In the genomic region with DNA sequence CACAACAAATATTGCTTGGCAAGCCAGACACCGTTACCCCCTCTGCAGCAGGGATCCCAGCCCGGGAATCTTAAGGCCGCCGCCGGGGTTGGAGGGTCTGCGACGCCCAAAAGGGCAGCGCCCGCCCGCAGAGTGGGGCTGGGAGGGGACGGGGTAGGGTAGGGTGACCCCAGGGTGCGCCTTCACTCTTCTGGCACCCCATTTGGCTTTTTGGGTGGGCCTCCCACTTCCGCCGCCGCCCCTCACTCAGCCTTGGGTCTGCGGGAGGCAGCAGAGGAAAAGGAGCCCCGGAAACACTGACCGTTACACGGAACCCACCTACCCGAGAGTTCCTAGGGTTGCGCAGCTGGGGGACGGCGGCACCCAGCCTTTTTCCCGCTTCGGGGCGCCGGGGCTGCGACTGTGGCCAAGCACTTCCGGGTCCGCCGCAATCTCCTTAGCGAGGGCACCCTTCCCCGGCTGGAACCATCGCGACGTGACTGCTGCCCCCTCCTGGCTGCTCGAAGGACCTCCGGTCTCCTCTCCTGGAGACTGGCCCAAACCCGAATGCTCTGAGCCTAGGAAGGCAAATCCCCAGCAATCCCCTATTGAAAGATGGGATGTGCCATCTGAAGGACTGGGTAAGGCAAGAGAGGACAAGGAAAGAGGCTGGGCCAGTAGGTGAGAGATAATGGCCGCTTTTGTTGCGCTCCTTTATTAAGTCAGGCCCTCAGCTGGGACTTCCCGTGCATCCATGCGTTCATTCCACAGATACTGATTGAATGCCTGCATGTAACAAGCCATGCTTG, we compare ENCODE assay signal across 1 cellular context.
TF ChIP-seq lines count a peak whose summit lies in the region.

A gene (minus strand): TSS at position 404 of the 788 bp plus-strand sequence. CDS start 1,447 bp downstream, outside the sequence.

TF ChIP-seq in HepG2, 621 proteins besides CTCF, POLR2A, EP300 and RAD21 (continued from another document and continues in another):
- TF ChIP-seq, protein P1, sequence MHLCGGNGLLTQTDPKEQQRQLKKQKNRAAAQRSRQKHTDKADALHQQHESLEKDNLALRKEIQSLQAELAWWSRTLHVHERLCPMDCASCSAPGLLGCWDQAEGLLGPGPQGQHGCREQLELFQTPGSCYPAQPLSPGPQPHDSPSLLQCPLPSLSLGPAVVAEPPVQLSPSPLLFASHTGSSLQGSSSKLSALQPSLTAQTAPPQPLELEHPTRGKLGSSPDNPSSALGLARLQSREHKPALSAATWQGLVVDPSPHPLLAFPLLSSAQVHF (CRISPR knock-in tag; IDR thresholded peaks at IDR 0.05), result no peak
- TF ChIP-seq MEF2D (CRISPR knock-in tag; IDR thresholded peaks at IDR 0.05) (no peak; the same call in 1 of the 2 replicates), NR2F6 (IDR thresholded peaks at IDR 0.05) (no peak), NR2F6 (CRISPR knock-in tag; IDR thresholded peaks at IDR 0.05) (peak; percentile 31; the same call in 1 of the 2 replicates), ZNF549 (CRISPR knock-in tag; IDR thresholded peaks at IDR 0.05) (no peak), ETV6 (CRISPR knock-in tag; conservative IDR thresholded peaks at IDR 0.05) (peak; percentile 29; the same call in 1 of the 2 replicates), ZSCAN22 (CRISPR knock-in tag; IDR thresholded peaks at IDR 0.05) (no peak), RXRB (CRISPR knock-in tag; IDR thresholded peaks at IDR 0.05; ENCODE audit: borderline replicate concordance) (peak; percentile 52; the same call in 1 of the 2 replicates), FOXP1 (IDR thresholded peaks at IDR 0.05) (no peak), FOXP1 (CRISPR knock-in tag; IDR thresholded peaks at IDR 0.05) (peak; percentile 22; the same call in 1 of the 2 replicates), PHF5A (CRISPR knock-in tag; IDR thresholded peaks at IDR 0.05; ENCODE audit: low read depth, unreplicated experiment) (no peak), CEBPG (CRISPR knock-in tag; IDR thresholded peaks at IDR 0.05) (0 out of 2 replicates have a peak, but pooled peaks have one; percentile 26), ZSCAN31 (CRISPR knock-in tag; IDR thresholded peaks at IDR 0.05; ENCODE audit: low read depth) (peak; percentile 83; the same call in 1 of the 2 replicates), RFX3 (CRISPR knock-in tag; IDR thresholded peaks at IDR 0.05) (no peak), SP140L (CRISPR knock-in tag; IDR thresholded peaks at IDR 0.05; ENCODE audit: borderline replicate concordance) (no peak), ZFP82 (CRISPR knock-in tag; IDR thresholded peaks at IDR 0.05; ENCODE audit: borderline replicate concordance) (no peak), PAF1 (CRISPR knock-in tag; IDR thresholded peaks at IDR 0.05) (no peak), SMAD9 (CRISPR knock-in tag; IDR thresholded peaks at IDR 0.05) (no peak), SALL1 (CRISPR knock-in tag; IDR thresholded peaks at IDR 0.05) (peak; percentile 87), RFX5 (IDR thresholded peaks at IDR 0.05; ENCODE audit: low read depth, low read length) (no peak), ARNT2 (CRISPR knock-in tag; IDR thresholded peaks at IDR 0.05; ENCODE audit: low read depth) (no peak), ZNF329 (CRISPR knock-in tag; IDR thresholded peaks at IDR 0.05; ENCODE audit: low read depth) (0 out of 2 replicates have a peak, but pooled peaks have one; percentile 44), ZNF556 (CRISPR knock-in tag; IDR thresholded peaks at IDR 0.05; ENCODE audit: borderline replicate concordance) (peak; percentile 84), ZNF101 (CRISPR knock-in tag; IDR thresholded peaks at IDR 0.05; ENCODE audit: borderline replicate concordance, low read depth) (no peak), GTF3A (CRISPR knock-in tag; conservative IDR thresholded peaks at IDR 0.05) (no peak), NFYB (CRISPR knock-in tag; IDR thresholded peaks at IDR 0.05) (no peak; the same call in 1 of the 2 replicates), ZBTB1 (CRISPR knock-in tag; IDR thresholded peaks at IDR 0.05; ENCODE audit: borderline replicate concordance) (no peak), U2AF2 (IDR thresholded peaks at IDR 0.05; ENCODE audit: low read depth, low read length) (no peak), PCBP2 (optimal IDR thresholded peaks at IDR 0.05; ENCODE audit: low read depth, low read length, poor library complexity, severe bottlenecking) (no peak), ZNF607 (CRISPR knock-in tag; IDR thresholded peaks at IDR 0.05; ENCODE audit: borderline replicate concordance) (no peak), ZNF737 (CRISPR knock-in tag; IDR thresholded peaks at IDR 0.05; ENCODE audit: borderline replicate concordance) (0 out of 2 replicates have a peak, but pooled peaks have one; percentile 32), RFXANK (CRISPR knock-in tag; IDR thresholded peaks at IDR 0.05) (0 out of 2 replicates have a peak, but pooled peaks have one; percentile 47)
- TF ChIP-seq, protein P2, sequence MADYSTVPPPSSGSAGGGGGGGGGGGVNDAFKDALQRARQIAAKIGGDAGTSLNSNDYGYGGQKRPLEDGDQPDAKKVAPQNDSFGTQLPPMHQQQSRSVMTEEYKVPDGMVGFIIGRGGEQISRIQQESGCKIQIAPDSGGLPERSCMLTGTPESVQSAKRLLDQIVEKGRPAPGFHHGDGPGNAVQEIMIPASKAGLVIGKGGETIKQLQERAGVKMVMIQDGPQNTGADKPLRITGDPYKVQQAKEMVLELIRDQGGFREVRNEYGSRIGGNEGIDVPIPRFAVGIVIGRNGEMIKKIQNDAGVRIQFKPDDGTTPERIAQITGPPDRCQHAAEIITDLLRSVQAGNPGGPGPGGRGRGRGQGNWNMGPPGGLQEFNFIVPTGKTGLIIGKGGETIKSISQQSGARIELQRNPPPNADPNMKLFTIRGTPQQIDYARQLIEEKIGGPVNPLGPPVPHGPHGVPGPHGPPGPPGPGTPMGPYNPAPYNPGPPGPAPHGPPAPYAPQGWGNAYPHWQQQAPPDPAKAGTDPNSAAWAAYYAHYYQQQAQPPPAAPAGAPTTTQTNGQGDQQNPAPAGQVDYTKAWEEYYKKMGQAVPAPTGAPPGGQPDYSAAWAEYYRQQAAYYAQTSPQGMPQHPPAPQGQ (CRISPR knock-in tag; IDR thresholded peaks at IDR 0.05; ENCODE audit: borderline replicate concordance), result no peak
- TF ChIP-seq, protein P3, sequence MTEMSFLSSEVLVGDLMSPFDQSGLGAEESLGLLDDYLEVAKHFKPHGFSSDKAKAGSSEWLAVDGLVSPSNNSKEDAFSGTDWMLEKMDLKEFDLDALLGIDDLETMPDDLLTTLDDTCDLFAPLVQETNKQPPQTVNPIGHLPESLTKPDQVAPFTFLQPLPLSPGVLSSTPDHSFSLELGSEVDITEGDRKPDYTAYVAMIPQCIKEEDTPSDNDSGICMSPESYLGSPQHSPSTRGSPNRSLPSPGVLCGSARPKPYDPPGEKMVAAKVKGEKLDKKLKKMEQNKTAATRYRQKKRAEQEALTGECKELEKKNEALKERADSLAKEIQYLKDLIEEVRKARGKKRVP (CRISPR knock-in tag; IDR thresholded peaks at IDR 0.05), result no peak
- TF ChIP-seq, protein P4, sequence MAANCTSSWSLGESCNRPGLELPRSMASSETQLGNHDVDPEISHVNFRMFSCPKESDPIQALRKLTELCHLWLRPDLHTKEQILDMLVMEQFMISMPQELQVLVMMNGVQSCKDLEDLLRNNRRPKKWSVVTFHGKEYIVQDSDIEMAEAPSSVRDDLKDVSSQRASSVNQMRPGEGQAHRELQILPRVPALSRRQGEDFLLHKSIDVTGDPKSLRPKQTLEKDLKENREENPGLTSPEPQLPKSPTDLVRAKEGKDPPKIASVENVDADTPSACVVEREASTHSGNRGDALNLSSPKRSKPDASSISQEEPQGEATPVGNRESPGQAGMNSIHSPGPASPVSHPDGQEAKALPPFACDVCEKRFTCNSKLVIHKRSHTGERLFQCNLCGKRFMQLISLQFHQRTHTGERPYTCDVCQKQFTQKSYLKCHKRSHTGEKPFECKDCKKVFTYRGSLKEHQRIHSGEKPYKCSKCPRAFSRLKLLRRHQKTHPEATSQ (CRISPR knock-in tag; IDR thresholded peaks at IDR 0.05; ENCODE audit: borderline replicate concordance), result peak; percentile 24; the same call in 1 of the 2 replicates
- TF ChIP-seq, protein P5, sequence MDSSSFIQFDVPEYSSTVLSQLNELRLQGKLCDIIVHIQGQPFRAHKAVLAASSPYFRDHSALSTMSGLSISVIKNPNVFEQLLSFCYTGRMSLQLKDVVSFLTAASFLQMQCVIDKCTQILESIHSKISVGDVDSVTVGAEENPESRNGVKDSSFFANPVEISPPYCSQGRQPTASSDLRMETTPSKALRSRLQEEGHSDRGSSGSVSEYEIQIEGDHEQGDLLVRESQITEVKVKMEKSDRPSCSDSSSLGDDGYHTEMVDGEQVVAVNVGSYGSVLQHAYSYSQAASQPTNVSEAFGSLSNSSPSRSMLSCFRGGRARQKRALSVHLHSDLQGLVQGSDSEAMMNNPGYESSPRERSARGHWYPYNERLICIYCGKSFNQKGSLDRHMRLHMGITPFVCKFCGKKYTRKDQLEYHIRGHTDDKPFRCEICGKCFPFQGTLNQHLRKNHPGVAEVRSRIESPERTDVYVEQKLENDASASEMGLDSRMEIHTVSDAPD (CRISPR knock-in tag; IDR thresholded peaks at IDR 0.05), result no peak
- TF ChIP-seq, protein P6, sequence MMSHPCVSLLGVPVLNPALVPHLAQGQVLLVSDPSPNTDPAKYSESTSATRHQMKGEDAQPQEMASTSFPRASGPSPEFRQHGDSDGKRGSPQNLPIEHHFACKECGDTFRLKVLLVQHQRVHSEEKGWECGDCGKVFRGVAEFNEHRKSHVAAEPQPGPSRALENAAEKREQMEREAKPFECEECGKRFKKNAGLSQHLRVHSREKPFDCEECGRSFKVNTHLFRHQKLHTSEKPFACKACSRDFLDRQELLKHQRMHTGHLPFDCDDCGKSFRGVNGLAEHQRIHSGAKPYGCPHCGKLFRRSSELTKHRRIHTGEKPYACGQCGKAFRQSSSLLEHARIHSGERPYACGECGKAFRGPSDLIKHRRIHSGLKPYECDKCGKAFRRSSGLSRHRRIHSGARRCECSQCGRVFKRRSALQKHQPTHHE (CRISPR knock-in tag; IDR thresholded peaks at IDR 0.05; ENCODE audit: borderline replicate concordance), result no peak
- TF ChIP-seq, protein P7, sequence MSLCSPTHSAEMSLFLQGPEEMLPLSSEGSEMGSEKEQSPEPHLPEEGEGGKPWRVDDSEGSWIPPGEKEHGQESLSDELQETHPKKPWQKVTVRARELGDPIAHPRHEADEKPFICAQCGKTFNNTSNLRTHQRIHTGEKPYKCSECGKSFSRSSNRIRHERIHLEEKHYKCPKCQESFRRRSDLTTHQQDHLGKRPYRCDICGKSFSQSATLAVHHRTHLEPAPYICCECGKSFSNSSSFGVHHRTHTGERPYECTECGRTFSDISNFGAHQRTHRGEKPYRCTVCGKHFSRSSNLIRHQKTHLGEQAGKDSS (CRISPR knock-in tag; IDR thresholded peaks at IDR 0.05; ENCODE audit: borderline replicate concordance, low read depth), result peak; percentile 83; the same call in 1 of the 2 replicates
- TF ChIP-seq, protein P8, sequence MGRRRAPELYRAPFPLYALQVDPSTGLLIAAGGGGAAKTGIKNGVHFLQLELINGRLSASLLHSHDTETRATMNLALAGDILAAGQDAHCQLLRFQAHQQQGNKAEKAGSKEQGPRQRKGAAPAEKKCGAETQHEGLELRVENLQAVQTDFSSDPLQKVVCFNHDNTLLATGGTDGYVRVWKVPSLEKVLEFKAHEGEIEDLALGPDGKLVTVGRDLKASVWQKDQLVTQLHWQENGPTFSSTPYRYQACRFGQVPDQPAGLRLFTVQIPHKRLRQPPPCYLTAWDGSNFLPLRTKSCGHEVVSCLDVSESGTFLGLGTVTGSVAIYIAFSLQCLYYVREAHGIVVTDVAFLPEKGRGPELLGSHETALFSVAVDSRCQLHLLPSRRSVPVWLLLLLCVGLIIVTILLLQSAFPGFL (CRISPR knock-in tag; IDR thresholded peaks at IDR 0.05), result no peak
- TF ChIP-seq, protein P9, sequence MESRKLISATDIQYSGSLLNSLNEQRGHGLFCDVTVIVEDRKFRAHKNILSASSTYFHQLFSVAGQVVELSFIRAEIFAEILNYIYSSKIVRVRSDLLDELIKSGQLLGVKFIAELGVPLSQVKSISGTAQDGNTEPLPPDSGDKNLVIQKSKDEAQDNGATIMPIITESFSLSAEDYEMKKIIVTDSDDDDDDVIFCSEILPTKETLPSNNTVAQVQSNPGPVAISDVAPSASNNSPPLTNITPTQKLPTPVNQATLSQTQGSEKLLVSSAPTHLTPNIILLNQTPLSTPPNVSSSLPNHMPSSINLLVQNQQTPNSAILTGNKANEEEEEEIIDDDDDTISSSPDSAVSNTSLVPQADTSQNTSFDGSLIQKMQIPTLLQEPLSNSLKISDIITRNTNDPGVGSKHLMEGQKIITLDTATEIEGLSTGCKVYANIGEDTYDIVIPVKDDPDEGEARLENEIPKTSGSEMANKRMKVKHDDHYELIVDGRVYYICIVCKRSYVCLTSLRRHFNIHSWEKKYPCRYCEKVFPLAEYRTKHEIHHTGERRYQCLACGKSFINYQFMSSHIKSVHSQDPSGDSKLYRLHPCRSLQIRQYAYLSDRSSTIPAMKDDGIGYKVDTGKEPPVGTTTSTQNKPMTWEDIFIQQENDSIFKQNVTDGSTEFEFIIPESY (CRISPR knock-in tag; IDR thresholded peaks at IDR 0.05), result no peak
- TF ChIP-seq, protein P10, sequence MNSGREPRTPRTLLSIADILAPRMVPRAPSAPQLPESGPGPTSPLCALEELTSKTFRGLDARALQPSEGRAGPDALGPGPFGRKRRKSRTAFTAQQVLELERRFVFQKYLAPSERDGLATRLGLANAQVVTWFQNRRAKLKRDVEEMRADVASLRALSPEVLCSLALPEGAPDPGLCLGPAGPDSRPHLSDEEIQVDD (CRISPR knock-in tag; IDR thresholded peaks at IDR 0.05; ENCODE audit: borderline replicate concordance), result no peak; the same call in 1 of the 2 replicates
- TF ChIP-seq, protein P11, sequence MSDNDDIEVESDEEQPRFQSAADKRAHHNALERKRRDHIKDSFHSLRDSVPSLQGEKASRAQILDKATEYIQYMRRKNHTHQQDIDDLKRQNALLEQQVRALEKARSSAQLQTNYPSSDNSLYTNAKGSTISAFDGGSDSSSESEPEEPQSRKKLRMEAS (IDR thresholded peaks at IDR 0.05), result peak; percentile 72
- TF ChIP-seq, protein P12, sequence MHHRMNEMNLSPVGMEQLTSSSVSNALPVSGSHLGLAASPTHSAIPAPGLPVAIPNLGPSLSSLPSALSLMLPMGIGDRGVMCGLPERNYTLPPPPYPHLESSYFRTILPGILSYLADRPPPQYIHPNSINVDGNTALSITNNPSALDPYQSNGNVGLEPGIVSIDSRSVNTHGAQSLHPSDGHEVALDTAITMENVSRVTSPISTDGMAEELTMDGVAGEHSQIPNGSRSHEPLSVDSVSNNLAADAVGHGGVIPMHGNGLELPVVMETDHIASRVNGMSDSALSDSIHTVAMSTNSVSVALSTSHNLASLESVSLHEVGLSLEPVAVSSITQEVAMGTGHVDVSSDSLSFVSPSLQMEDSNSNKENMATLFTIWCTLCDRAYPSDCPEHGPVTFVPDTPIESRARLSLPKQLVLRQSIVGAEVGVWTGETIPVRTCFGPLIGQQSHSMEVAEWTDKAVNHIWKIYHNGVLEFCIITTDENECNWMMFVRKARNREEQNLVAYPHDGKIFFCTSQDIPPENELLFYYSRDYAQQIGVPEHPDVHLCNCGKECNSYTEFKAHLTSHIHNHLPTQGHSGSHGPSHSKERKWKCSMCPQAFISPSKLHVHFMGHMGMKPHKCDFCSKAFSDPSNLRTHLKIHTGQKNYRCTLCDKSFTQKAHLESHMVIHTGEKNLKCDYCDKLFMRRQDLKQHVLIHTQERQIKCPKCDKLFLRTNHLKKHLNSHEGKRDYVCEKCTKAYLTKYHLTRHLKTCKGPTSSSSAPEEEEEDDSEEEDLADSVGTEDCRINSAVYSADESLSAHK (CRISPR knock-in tag; IDR thresholded peaks at IDR 0.05; ENCODE audit: borderline replicate concordance), result no peak
- TF ChIP-seq, protein P13, sequence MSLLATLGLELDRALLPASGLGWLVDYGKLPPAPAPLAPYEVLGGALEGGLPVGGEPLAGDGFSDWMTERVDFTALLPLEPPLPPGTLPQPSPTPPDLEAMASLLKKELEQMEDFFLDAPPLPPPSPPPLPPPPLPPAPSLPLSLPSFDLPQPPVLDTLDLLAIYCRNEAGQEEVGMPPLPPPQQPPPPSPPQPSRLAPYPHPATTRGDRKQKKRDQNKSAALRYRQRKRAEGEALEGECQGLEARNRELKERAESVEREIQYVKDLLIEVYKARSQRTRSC (CRISPR knock-in tag; IDR thresholded peaks at IDR 0.05; ENCODE audit: low read depth), result 0 out of 2 replicates have a peak, but pooled peaks have one; percentile 46
